1 cellular context compared by ENCODE assay signal in the genomic region with DNA sequence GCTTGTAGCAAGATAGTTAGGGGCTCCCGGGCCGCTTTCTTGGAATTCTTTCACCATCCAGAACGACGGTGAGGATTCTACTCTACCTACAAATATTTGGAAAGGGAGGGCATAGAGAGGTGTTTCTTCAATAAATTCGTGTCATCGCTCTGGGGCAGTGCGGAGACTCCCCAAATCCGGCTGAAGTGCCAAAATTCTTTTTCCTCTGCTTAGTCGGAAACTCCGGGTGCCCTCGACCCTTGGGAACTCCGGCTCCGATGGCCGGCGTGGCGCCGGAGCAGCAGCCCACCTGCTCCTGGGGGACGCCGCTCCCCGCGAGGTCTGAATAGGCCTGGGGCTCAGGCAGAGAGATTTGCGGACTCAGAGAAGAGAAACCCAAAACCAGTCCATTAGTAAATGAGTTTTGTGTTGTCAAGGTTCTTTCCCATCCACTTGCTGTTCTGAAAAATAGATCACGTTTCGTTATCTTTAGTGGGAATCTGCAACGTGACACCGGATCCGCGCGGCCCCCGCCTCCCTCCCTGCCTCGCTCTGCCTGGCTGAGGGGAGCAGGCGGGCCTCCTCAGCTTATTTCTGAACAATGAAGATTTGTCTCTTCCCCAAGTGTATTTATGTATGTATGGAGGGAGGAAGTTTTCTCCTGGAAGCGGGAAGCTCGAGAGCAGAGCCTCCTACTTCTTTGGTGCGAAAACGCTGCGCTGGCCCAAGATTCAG.
A peak's percentile ranks its signal among the peaks of the same experiment; 100 is the strongest.
TF ChIP-seq lines count a peak whose summit lies in the region.

No MANE protein-coding gene starts in this region.

TF ChIP-seq in IMR-90, 13 proteins besides CTCF, POLR2A, EP300 and RAD21 (continued from another document):
- TF ChIP-seq RCOR1 (IDR thresholded peaks at IDR 0.05; ENCODE audit: insufficient replicate concordance, low read length) (no peak), SMC3 (IDR thresholded peaks at IDR 0.05; ENCODE audit: low read depth, low read length) (no peak), MAFK (IDR thresholded peaks at IDR 0.05; ENCODE audit: low read depth, low read length) (no peak), CHD1 (IDR thresholded peaks at IDR 0.05; ENCODE audit: low read depth, low read length) (no peak), BHLHE40 (IDR thresholded peaks at IDR 0.05; ENCODE audit: low read depth, low read length) (0 out of 2 replicates have a peak, but pooled peaks have one; percentile 7), NFE2L2 (IDR thresholded peaks at IDR 0.05; ENCODE audit: low read depth, low read length) (no peak)
- TF ChIP-seq, protein P1, sequence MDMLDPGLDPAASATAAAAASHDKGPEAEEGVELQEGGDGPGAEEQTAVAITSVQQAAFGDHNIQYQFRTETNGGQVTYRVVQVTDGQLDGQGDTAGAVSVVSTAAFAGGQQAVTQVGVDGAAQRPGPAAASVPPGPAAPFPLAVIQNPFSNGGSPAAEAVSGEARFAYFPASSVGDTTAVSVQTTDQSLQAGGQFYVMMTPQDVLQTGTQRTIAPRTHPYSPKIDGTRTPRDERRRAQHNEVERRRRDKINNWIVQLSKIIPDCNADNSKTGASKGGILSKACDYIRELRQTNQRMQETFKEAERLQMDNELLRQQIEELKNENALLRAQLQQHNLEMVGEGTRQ (IDR thresholded peaks at IDR 0.05; ENCODE audit: low read depth, low read length), result no peak
